29 cellular contexts compared by ENCODE assay signal in genomic region chr19:23706657-23707056, GRCh38.
"Had no signal": no experiment of that assay in that cellular context is flagged by ENCODE, and none has a peak within 500 bp of the region (broad histone marks: within the 10 kb centered on the region; RNA-seq: fewer than 3 reads in every experiment).

No MANE protein-coding gene starts in this region.

- FAIRE-seq: urothelium cell line had no signal

- H3K27ac Mint-ChIP-seq: stimulated activated effector memory CD8-positive, alpha-beta T cell treated with anti-CD3 and anti-CD28 coated beads, Interleukin-12 subunit alpha, Interleukin-12 subunit beta, amount 100 ng/mL, for 72 hours; stimulated activated memory B cell treated with anti-CD40 and anti-IgM and Interleukin-4, amounts not matched to agents 10 μg/mL and 1 μg/mL and 100 μg/mL, for 72 hours; stimulated activated naive B cell treated with anti-CD40 and anti-IgM and Interleukin-4, amounts not matched to agents 10 μg/mL and 1 μg/mL and 100 μg/mL, for 72 hours; stimulated activated naive CD8-positive, alpha-beta T cell treated with anti-CD3 and anti-CD28 coated beads, Interleukin-15, amount 100 ng/mL, for 72 hours; stimulated activated naive CD8-positive, alpha-beta T cell treated with anti-CD3 and anti-CD28 coated beads, Interleukin-15, Interleukin-2, amounts not matched to agents 100 ng/mL and 50 ng/mL, for 24 hours; type B pancreatic cell had no signal

- DNase-seq: stimulated activated CD4-positive, alpha-beta T cell treated with anti-CD3 and anti-CD28 coated beads, Interleukin-2, amount 100 ng/mL, for 48 hours; stimulated activated CD4-positive, alpha-beta T cell treated with anti-CD3 and anti-CD28 coated beads, Interleukin-4, amount 100 ng/mL, for 1 hour; stimulated activated CD4-positive, alpha-beta T cell treated with anti-CD3 and anti-CD28 coated beads, Interleukin-4, amount 100 ng/mL, for 24 hours; stimulated activated CD4-positive, alpha-beta T cell treated with anti-CD3 and anti-CD28 coated beads, Interleukin-4, amount 100 ng/mL, for 4 hours; stimulated activated CD8-positive, alpha-beta memory T cell treated with anti-CD3 and anti-CD28 coated beads, Interleukin-4, amount 100 ng/mL, for 48 hours; stimulated activated naive B cell treated with anti-CD40 and anti-IgM and Interleukin-4, amounts not matched to agents 10 μg/mL and 1 μg/mL and 100 μg/mL, for 72 hours; stimulated activated naive CD4-positive, alpha-beta T cell; stimulated activated naive CD4-positive, alpha-beta T cell treated with Interleukin-2 at 50 U/mL for 16 hours; stimulated activated naive CD8-positive, alpha-beta T cell treated with anti-CD3 and anti-CD28 coated beads, Interleukin-15, amount 100 ng/mL, for 72 hours; stimulated activated naive CD8-positive, alpha-beta T cell treated with anti-CD3 and anti-CD28 coated beads, Interleukin-15, Interleukin-2, amounts not matched to agents 100 U/mL and 50 U/mL, for 24 hours; stomach; substantia nigra; testis; thyroid gland; tibial artery; transverse colon; trophoblast cell; upper lobe of left lung; upper lobe of right lung; uterus had no signal

- H3K4me1 ChIP-seq: stomach, suprapubic skin, testis, thyroid gland, tibial artery, tibial nerve, transverse colon, upper lobe of left lung, upper lobe of right lung, uterus, vagina had no signal

- H3K9me3 Mint-ChIP-seq: stimulated activated effector memory CD8-positive, alpha-beta T cell treated with anti-CD3 and anti-CD28 coated beads, Interleukin-12 subunit alpha, Interleukin-12 subunit beta, amount 100 ng/mL, for 72 hours had no signal

- H3K27me3 Mint-ChIP-seq: stimulated activated naive CD8-positive, alpha-beta T cell treated with anti-CD3 and anti-CD28 coated beads, Interleukin-15, amount 100 ng/mL, for 72 hours; stimulated activated naive CD8-positive, alpha-beta T cell treated with anti-CD3 and anti-CD28 coated beads, Interleukin-15, Interleukin-2, amounts not matched to agents 100 ng/mL and 50 ng/mL, for 24 hours; type B pancreatic cell had no signal

- H3K4me3 ChIP-seq: stomach, suprapubic skin, testis, thoracic aorta, thyroid gland, tibial artery, tibial nerve, transverse colon, upper lobe of left lung, upper lobe of right lung, uterus, vagina had no signal

- H3K4me3 Mint-ChIP-seq: stimulated activated effector memory CD8-positive, alpha-beta T cell treated with anti-CD3 and anti-CD28 coated beads, Interleukin-12 subunit alpha, Interleukin-12 subunit beta, amount 100 ng/mL, for 72 hours; stimulated activated memory B cell treated with anti-CD40 and anti-IgM and Interleukin-4, amounts not matched to agents 10 μg/mL and 1 μg/mL and 100 μg/mL, for 72 hours; stimulated activated naive B cell treated with anti-CD40 and anti-IgM and Interleukin-4, amounts not matched to agents 10 μg/mL and 1 μg/mL and 100 μg/mL, for 72 hours; stimulated activated naive CD8-positive, alpha-beta T cell treated with anti-CD3 and anti-CD28 coated beads, Interleukin-15, amount 100 ng/mL, for 72 hours; stimulated activated naive CD8-positive, alpha-beta T cell treated with anti-CD3 and anti-CD28 coated beads, Interleukin-15, Interleukin-2, amounts not matched to agents 100 ng/mL and 50 ng/mL, for 24 hours; type B pancreatic cell had no signal

- ATAC-seq: stimulated activated effector memory CD8-positive, alpha-beta T cell treated with anti-CD3 and anti-CD28 coated beads, Interleukin-12 subunit alpha, Interleukin-12 subunit beta, amount 100 ng/mL, for 72 hours; stimulated activated memory B cell treated with anti-CD40 and anti-IgM and Interleukin-4, amounts not matched to agents 10 μg/mL and 1 μg/mL and 100 μg/mL, for 72 hours; stimulated activated naive B cell treated with anti-CD40 and anti-IgM and Interleukin-4, amounts not matched to agents 10 μg/mL and 1 μg/mL and 100 μg/mL, for 72 hours; stimulated activated naive CD8-positive, alpha-beta T cell treated with anti-CD3 and anti-CD28 coated beads, Interleukin-15, amount 100 ng/mL, for 72 hours; stimulated activated naive CD8-positive, alpha-beta T cell treated with anti-CD3 and anti-CD28 coated beads, Interleukin-15, Interleukin-2, amounts not matched to agents 100 U/mL and 50 U/mL, for 24 hours; upper lobe of right lung had no signal

- H3K9me3 ChIP-seq: suprapubic skin, testis, thoracic aorta, thyroid gland, tibial artery, tibial nerve, transverse colon, upper lobe of left lung, upper lobe of right lung, uterus, vagina had no signal

- H3K36me3 Mint-ChIP-seq: stimulated activated effector memory CD8-positive, alpha-beta T cell treated with anti-CD3 and anti-CD28 coated beads, Interleukin-12 subunit alpha, Interleukin-12 subunit beta, amount 100 ng/mL, for 72 hours; stimulated activated memory B cell treated with anti-CD40 and anti-IgM and Interleukin-4, amounts not matched to agents 10 μg/mL and 1 μg/mL and 100 μg/mL, for 72 hours; stimulated activated naive B cell treated with anti-CD40 and anti-IgM and Interleukin-4, amounts not matched to agents 10 μg/mL and 1 μg/mL and 100 μg/mL, for 72 hours; type B pancreatic cell had no signal

- H3K27ac ChIP-seq: stomach, suprapubic skin, testis, thoracic aorta, thyroid gland, tibial artery, tibial nerve, transverse colon, upper lobe of left lung, upper lobe of right lung, uterus, vagina had no signal

- H3K36me3 ChIP-seq: stomach, suprapubic skin, thoracic aorta, thyroid gland, tibial artery, tibial nerve, transverse colon, upper lobe of left lung, upper lobe of right lung, uterus, vagina had no signal

- H3K4me1 Mint-ChIP-seq: stimulated activated effector memory CD8-positive, alpha-beta T cell treated with anti-CD3 and anti-CD28 coated beads, Interleukin-12 subunit alpha, Interleukin-12 subunit beta, amount 100 ng/mL, for 72 hours; stimulated activated memory B cell treated with anti-CD40 and anti-IgM and Interleukin-4, amounts not matched to agents 10 μg/mL and 1 μg/mL and 100 μg/mL, for 72 hours; stimulated activated naive B cell treated with anti-CD40 and anti-IgM and Interleukin-4, amounts not matched to agents 10 μg/mL and 1 μg/mL and 100 μg/mL, for 72 hours; stimulated activated naive CD8-positive, alpha-beta T cell treated with anti-CD3 and anti-CD28 coated beads, Interleukin-15, amount 100 ng/mL, for 72 hours had no signal

- H3K27me3 ChIP-seq: stomach, suprapubic skin, testis, thyroid gland, tibial artery, tibial nerve, transverse colon, upper lobe of left lung, upper lobe of right lung, uterus, vagina had no signal
